27 cellular contexts compared by ENCODE assay signal in the genomic region with DNA sequence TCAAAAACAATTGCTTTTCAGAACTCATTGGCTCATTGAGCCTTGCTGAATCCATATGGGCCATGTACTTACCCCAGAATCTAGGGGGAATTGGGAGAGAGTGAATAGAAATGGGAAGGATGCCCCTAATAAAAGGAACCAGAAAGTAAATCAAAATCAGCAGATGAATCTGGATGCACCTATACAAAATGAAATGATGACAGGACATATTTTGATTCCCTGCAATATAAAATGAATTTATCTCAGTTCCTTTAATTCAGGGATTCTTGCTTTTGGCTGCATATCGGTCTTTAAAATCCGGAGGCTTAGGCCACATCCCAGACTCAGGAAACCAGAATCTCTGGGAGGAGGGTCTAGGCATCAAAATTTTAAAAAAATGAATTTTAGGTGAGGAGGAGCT.
"Had no signal": no experiment of that assay in that cellular context is flagged by ENCODE, and none has a peak within 500 bp of the region (broad histone marks: within the 10 kb centered on the region; RNA-seq: fewer than 3 reads in every experiment).

No MANE protein-coding gene starts in this region.

- ATAC-seq: stimulated activated effector memory CD8-positive, alpha-beta T cell treated with anti-CD3 and anti-CD28 coated beads, Interleukin-12 subunit alpha, Interleukin-12 subunit beta, amount 100 ng/mL, for 72 hours; stimulated activated memory B cell treated with anti-CD40 and anti-IgM and Interleukin-4, amounts not matched to agents 10 μg/mL and 1 μg/mL and 100 μg/mL, for 72 hours; stimulated activated naive B cell treated with anti-CD40 and anti-IgM and Interleukin-4, amounts not matched to agents 10 μg/mL and 1 μg/mL and 100 μg/mL, for 72 hours; stimulated activated naive CD8-positive, alpha-beta T cell treated with anti-CD3 and anti-CD28 coated beads, Interleukin-15, amount 100 ng/mL, for 72 hours; stimulated activated naive CD8-positive, alpha-beta T cell treated with anti-CD3 and anti-CD28 coated beads, Interleukin-15, Interleukin-2, amounts not matched to agents 100 U/mL and 50 U/mL, for 24 hours; upper lobe of right lung had no signal

- H3K27ac ChIP-seq: stomach, suprapubic skin, testis, thoracic aorta, thyroid gland, tibial artery, tibial nerve, transverse colon, upper lobe of left lung, upper lobe of right lung, uterus, vagina had no signal

- H3K36me3 ChIP-seq: stomach, suprapubic skin, thoracic aorta, thyroid gland, tibial artery, tibial nerve, transverse colon, upper lobe of left lung, upper lobe of right lung, uterus, vagina had no signal

- H3K9me3 ChIP-seq: testis, thyroid gland, uterus had no signal

- H3K4me3 ChIP-seq: stomach, suprapubic skin, testis, thoracic aorta, thyroid gland, tibial artery, tibial nerve, transverse colon, upper lobe of left lung, upper lobe of right lung, uterus, vagina had no signal

- FAIRE-seq: urothelium cell line had no signal

- H3K4me1 ChIP-seq: stomach, suprapubic skin, testis, thyroid gland, tibial artery, tibial nerve, upper lobe of left lung, upper lobe of right lung, uterus, vagina had no signal

- DNase-seq: stimulated activated CD4-positive, alpha-beta T cell treated with anti-CD3 and anti-CD28 coated beads, Interleukin-2, amount 100 ng/mL, for 48 hours; stimulated activated CD4-positive, alpha-beta T cell treated with anti-CD3 and anti-CD28 coated beads, Interleukin-4, amount 100 ng/mL, for 1 hour; stimulated activated CD4-positive, alpha-beta T cell treated with anti-CD3 and anti-CD28 coated beads, Interleukin-4, amount 100 ng/mL, for 24 hours; stimulated activated CD4-positive, alpha-beta T cell treated with anti-CD3 and anti-CD28 coated beads, Interleukin-4, amount 100 ng/mL, for 4 hours; stimulated activated CD8-positive, alpha-beta memory T cell treated with anti-CD3 and anti-CD28 coated beads, Interleukin-4, amount 100 ng/mL, for 48 hours; stimulated activated naive B cell treated with anti-CD40 and anti-IgM and Interleukin-4, amounts not matched to agents 10 μg/mL and 1 μg/mL and 100 μg/mL, for 72 hours; stimulated activated naive CD4-positive, alpha-beta T cell; stimulated activated naive CD4-positive, alpha-beta T cell treated with Interleukin-2 at 50 U/mL for 16 hours; stimulated activated naive CD8-positive, alpha-beta T cell treated with anti-CD3 and anti-CD28 coated beads, Interleukin-15, amount 100 ng/mL, for 72 hours; stimulated activated naive CD8-positive, alpha-beta T cell treated with anti-CD3 and anti-CD28 coated beads, Interleukin-15, Interleukin-2, amounts not matched to agents 100 U/mL and 50 U/mL, for 24 hours; stomach; substantia nigra; testis; thyroid gland; tibial artery; transverse colon; trophoblast cell; upper lobe of left lung; upper lobe of right lung; uterus had no signal

- H3K27me3 ChIP-seq: stomach, suprapubic skin, testis, thyroid gland, tibial artery, tibial nerve, transverse colon, upper lobe of left lung, upper lobe of right lung, uterus, vagina had no signal
